8 cellular contexts compared by ENCODE assay signal in genomic region chr1:204162498-204163074, GRCh38. TPM values are rescaled to one million over a fixed set of nuclear protein-coding genes. Genes with fewer than 3 reads are reported as not detected.
A peak's percentile ranks its signal among the peaks of the same experiment; 100 is the strongest.
DNase-seq lines count a peak whose midpoint lies in the region; ATAC-seq lines count a peak whose summit lies in the region.

No MANE protein-coding gene starts in this region.

- DNase-seq in D341Med (ENCODE audit: low spot score): peak; percentile 95
- DNase-seq in NCI-H460 (ENCODE audit: extremely low read depth, low read depth): peak; percentile 78
- peak; percentile 72 to 74 for DNase-seq in activated CD4-positive, alpha-beta T cell treated with anti-CD3 and anti-CD28 coated beads for 24 hours (ENCODE audit: low read depth in 2 of 2)
- peak; percentile 76 for DNase-seq in cerebellar cortex (ENCODE audit: low spot score)
- peak; percentile 73 to 85 for DNase-seq in left colon
- DNase-seq in stimulated activated CD4-positive, alpha-beta T cell treated with anti-CD3 and anti-CD28 coated beads, Interleukin-4, amount 100 ng/mL, for 1 hour: peak; percentile 82

- intact Hi-C loops in left colon (cut with DNase I, micrococcal nuclease): loop anchor here (5.0 to 10.0 kb wide), 3 partner anchors 45 to 205 kb away; no protein-coding TSS in a partner anchor

- ATAC-seq in HG03139 (IDR thresholded peaks at IDR 0.05; ENCODE audit: unreplicated experiment) (peak; percentile 68), left colon (peak; percentile 93), HG02763 (IDR thresholded peaks at IDR 0.05; ENCODE audit: unreplicated experiment) (no peak)

RNA-seq across cellular contexts. Expression of gene REN, which starts 3.6 kb away (rescaled TPM):
- not detected in 2 replicates for total RNA-seq in NCI-H460 (2014; rRNA removed; shearing (Covaris generic))
- polyA plus RNA-seq in NCI-H460 (2014; cell fraction: nucleus; rRNA removed): not detected in 2 replicates
- under 1 TPM; 0.18 to 0.59 TPM for total RNA-seq in left colon

RNA-seq across cellular contexts. Expression of gene ETNK2, which starts 10.7 kb away (rescaled TPM):
- total RNA-seq in NCI-H460 (2014; rRNA removed; shearing (Covaris generic)): 0.17 TPM in 1 of 2 replicates, not detected in the other
- polyA plus RNA-seq in NCI-H460 (2014; cell fraction: nucleus; rRNA removed): 0.06 and 0.63 TPM in 2 replicates
- total RNA-seq in left colon: 1 to 10 TPM; 1.6 to 1.7 TPM

RNA-seq across cellular contexts. Expression of gene KISS1, which starts 33.7 kb away (rescaled TPM):
- total RNA-seq in NCI-H460 (2014; rRNA removed; shearing (Covaris generic)): not detected in 2 replicates
- polyA plus RNA-seq in NCI-H460 (2014; cell fraction: nucleus; rRNA removed): not detected in 2 replicates
- total RNA-seq in left colon: under 1 TPM in 1 of 2 donors, not detected in 1; 0.49 TPM

RNA-seq across cellular contexts. Expression of gene GOLT1A, which starts 51.2 kb away (rescaled TPM):
- not detected in 2 replicates for total RNA-seq in NCI-H460 (2014; rRNA removed; shearing (Covaris generic))
- polyA plus RNA-seq in NCI-H460 (2014; cell fraction: nucleus; rRNA removed): not detected in 2 replicates
- 1 to 10 TPM; 5.3 to 6.5 TPM for total RNA-seq in left colon
